Comparison of ENCODE assay signal across 20 cellular contexts in the genomic region with DNA sequence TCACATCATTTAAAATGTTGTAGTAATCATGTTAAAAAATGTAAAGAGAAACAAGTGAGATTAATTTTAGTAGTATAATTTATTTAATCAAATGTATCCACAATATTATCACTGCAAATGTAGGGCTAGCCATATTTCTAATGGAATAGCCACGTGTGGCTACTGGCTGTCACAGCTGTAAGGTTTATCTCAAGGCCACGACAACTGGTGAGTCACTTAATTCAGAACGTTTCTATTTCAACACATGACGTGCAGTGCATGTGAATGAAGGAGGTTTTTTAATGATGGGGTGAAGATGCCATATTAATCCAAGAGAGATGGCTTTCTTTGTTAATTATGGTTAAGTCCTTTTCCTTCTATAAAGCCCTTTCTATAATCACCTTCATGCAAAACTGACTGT.
DNase-seq lines count a peak whose midpoint lies in the region; ATAC-seq and TF ChIP-seq lines count a peak whose summit lies in the region.
"Had no signal": no experiment of that assay in that cellular context is flagged by ENCODE, and none has a peak within 500 bp of the region (broad histone marks: within the 10 kb centered on the region; RNA-seq: fewer than 3 reads in every experiment).

No MANE protein-coding gene starts in this region.

- no peak overlapping the region for H2BK5ac ChIP-seq in mesenchymal stem cell (ENCODE audit: low read depth, low read length, poor library complexity, severe bottlenecking)

- TF ChIP-seq CTCF in esophagus muscularis mucosa (IDR thresholded peaks at IDR 0.05): peak in 1 of 3 experiments; percentile 5

- intact Hi-C loops in esophagus muscularis mucosa (cut with DNase I): no loop called here

- TF ChIP-seq POLR2A in esophagus muscularis mucosa (IDR thresholded peaks at IDR 0.05; ENCODE audit: low read depth): no peak

- H3K27me3 ChIP-seq in esophagus muscularis mucosa (no peaks in the 10 kb centered on the region), mesenchymal stem cell (ENCODE audit: control insufficient read depth in 1 of 2, insufficient read depth in 1 of 2, low read length in 2 of 2) (no peaks in the 10 kb centered on the region)
- H3K27me3 ChIP-seq: cardiac muscle cell had no signal

- H2BK15ac ChIP-seq in mesenchymal stem cell (ENCODE audit: low read depth, poor library complexity, severe bottlenecking): no peak overlapping the region

- 52% methylated on average over 4 of the region's 4 CpGs for WGBS in esophagus muscularis mucosa
- 72% methylated on average over 2 of the region's 4 CpGs for WGBS in mesenchymal stem cell

- H4K91ac ChIP-seq in mesenchymal stem cell (ENCODE audit: low read length): no peak overlapping the region

- no peak overlapping the region for H3K14ac ChIP-seq in mesenchymal stem cell (ENCODE audit: low read length in 2 of 2)

- no peak overlapping the region for H3K4me3 ChIP-seq in esophagus muscularis mucosa
- H3K4me3 ChIP-seq in mesenchymal stem cell (ENCODE audit: insufficient read depth in 1 of 2, low read depth in 1 of 2, low read length in 2 of 2): no peak overlapping the region
- H3K4me3 ChIP-seq: cardiac muscle cell had no signal

- no peak overlapping the region for H3K4ac ChIP-seq in mesenchymal stem cell (ENCODE audit: low read depth in 1 of 2, low read length in 2 of 2)

- TF ChIP-seq EP300 in esophagus muscularis mucosa (IDR thresholded peaks at IDR 0.05): no peak

- no peak overlapping the region for H3K9ac ChIP-seq in mesenchymal stem cell (ENCODE audit: low read length)

- H3K4me2 ChIP-seq in mesenchymal stem cell (ENCODE audit: low read length, poor library complexity, severe bottlenecking): no peak overlapping the region

- H3K27ac ChIP-seq in esophagus muscularis mucosa (replicated peaks in 1 of 4) (peak overlapping the region; percentile 16 to 78 (median 70)), mesenchymal stem cell (ENCODE audit: low read length, poor library complexity, severe bottlenecking) (no peak overlapping the region)
- H3K27ac ChIP-seq: cardiac muscle cell had no signal

- no peak overlapping the region for H2AK5ac ChIP-seq in mesenchymal stem cell (ENCODE audit: low read length, severe bottlenecking)

- no peak overlapping the region for H2BK120ac ChIP-seq in mesenchymal stem cell (ENCODE audit: low read depth, low read length)

- H3K4me1 ChIP-seq in esophagus muscularis mucosa (peaks cover 44 to 59% (median 50%) of the 10 kb centered on the region in 4 donors), mesenchymal stem cell (ENCODE audit: control insufficient read depth, insufficient read depth, low read depth, low read length) (no peaks in the 10 kb centered on the region)
- H3K4me1 ChIP-seq: Caco-2 had no signal

- no peak overlapping the region for H2AFZ ChIP-seq in mesenchymal stem cell (ENCODE audit: low read depth, low read length)

- H4K8ac ChIP-seq in mesenchymal stem cell (ENCODE audit: low read length): no peak overlapping the region

- DNase-seq in A172 (ENCODE audit: low spot score) (peak; percentile 14), NCI-H69 (lab: John Stamatoyannopoulos, UW) (peak; percentile 94), esophagus muscularis mucosa (ENCODE audit: extremely low spot score) (no peak), mesenchymal stem cell (peak; percentile 24), DMS 273 (lab: John Stamatoyannopoulos, UW; ENCODE audit: unreplicated experiment) (no peak), NCI-H446 (lab: John Stamatoyannopoulos, UW) (no peak), SIG-M5 treated with dmso at 0.1 percent for 504 hours (lab: John Stamatoyannopoulos, UW; ENCODE audit: unreplicated experiment) (no peak)
- DNase-seq: ACHN; activated CD8-positive, alpha-beta memory T cell treated with anti-CD3 and anti-CD28 coated beads for 24 hours; activated gamma-delta T cell; Caco-2; H7; KG1; naive thymus-derived CD8-positive, alpha-beta T cell; NCI-H1436; NCI-H226; stimulated activated naive B cell treated with anti-CD40 and anti-IgM and Interleukin-4, amounts not matched to agents 10 μg/mL and 1 μg/mL and 100 μg/mL, for 72 hours had no signal

- ATAC-seq in GM21367 (IDR thresholded peaks at IDR 0.05; ENCODE audit: unreplicated experiment): no peak
- ATAC-seq: left lobe of liver; naive thymus-derived CD8-positive, alpha-beta T cell; stimulated activated naive B cell treated with anti-CD40 and anti-IgM and Interleukin-4, amounts not matched to agents 10 μg/mL and 1 μg/mL and 100 μg/mL, for 72 hours had no signal

- H3K36me3 ChIP-seq in esophagus muscularis mucosa (peaks cover 0 to 6% (median 3%) of the 10 kb centered on the region in 4 donors), mesenchymal stem cell (ENCODE audit: control insufficient read depth in 1 of 2, insufficient read depth in 2 of 2, low read depth in 1 of 2, low read length in 2 of 2) (peaks cover 3 to 14% of the 10 kb centered on the region in 2 experiments)
- H3K36me3 ChIP-seq: cardiac muscle cell had no signal

- H3K9me3 ChIP-seq in esophagus muscularis mucosa: no peaks in the 10 kb centered on the region
- no peaks in the 10 kb centered on the region for H3K9me3 ChIP-seq in mesenchymal stem cell (ENCODE audit: control insufficient read depth, low read length)
- H3K9me3 ChIP-seq: Caco-2 had no signal

- no peak overlapping the region for H2BK12ac ChIP-seq in mesenchymal stem cell (ENCODE audit: low read length in 2 of 2)

- H3K23ac ChIP-seq in mesenchymal stem cell (ENCODE audit: low read length in 2 of 2): no peak overlapping the region

- H3K79me1 ChIP-seq in mesenchymal stem cell (replicated peaks; ENCODE audit: low read length, poor library complexity, severe bottlenecking): peaks cover 3% of the 10 kb centered on the region

- no peak overlapping the region for H3K18ac ChIP-seq in mesenchymal stem cell (ENCODE audit: low read depth in 1 of 2, low read length in 2 of 2)

Comparison
In these comparisons a context has a peak if more than half of its experiments do, and no peak if none do; other contexts are left out.
1. DNase-seq: peak in A172 (single experiment), NCI-H69 (single experiment) and mesenchymal stem cell (single experiment); none in esophagus muscularis mucosa (single experiment), DMS 273 (single experiment), NCI-H446 (0 of 2) and SIG-M5 treated with dmso at 0.1 percent for 504 hours (single experiment).